In genomic region chr6:84871925-84872324, GRCh38 we compare ENCODE assay signal across 24 cellular contexts.
A peak's percentile ranks its signal among the peaks of the same experiment; 100 is the strongest.
DNase-seq lines count a peak whose midpoint lies in the region; ATAC-seq and TF ChIP-seq lines count a peak whose summit lies in the region.
"Had no signal": no experiment of that assay in that cellular context is flagged by ENCODE, and none has a peak within 500 bp of the region (broad histone marks: within the 10 kb centered on the region; RNA-seq: fewer than 3 reads in every experiment).

No MANE protein-coding gene starts in this region.

- no peak overlapping the region for H3K14ac ChIP-seq in mesenchymal stem cell (ENCODE audit: low read length in 2 of 2)

- no peaks in the 10 kb centered on the region for H3K27me3 Mint-ChIP-seq in activated T-helper 1 cell treated with anti-CD3 and anti-CD28 coated beads, Interleukin-12 subunit alpha, Interleukin-12 subunit beta, Interleukin-2, Interleukin-4 antibody, amounts not matched to agents 30 ng/mL and 10 ng/mL and 1 ng/mL, durations not matched to agents 14 hours and 24 hours and 36 hours (ENCODE audit: insufficient read depth)
- H3K27me3 Mint-ChIP-seq: T-cell had no signal

- H3K27me3 ChIP-seq in mesenchymal stem cell (ENCODE audit: control insufficient read depth in 1 of 2, insufficient read depth in 1 of 2, low read length in 2 of 2) (no peaks in the 10 kb centered on the region), gastrocnemius medialis (no peaks in the 10 kb centered on the region)

- ATAC-seq in gastrocnemius medialis (no peak), HG02885 (IDR thresholded peaks at IDR 0.05; ENCODE audit: poor library complexity, unreplicated experiment) (no peak)
- ATAC-seq: A549, T-cell had no signal

- H2BK5ac ChIP-seq in mesenchymal stem cell (ENCODE audit: low read depth, low read length, poor library complexity, severe bottlenecking): no peak overlapping the region

- no peak overlapping the region for H2AK5ac ChIP-seq in mesenchymal stem cell (ENCODE audit: low read length, severe bottlenecking)

- no peak overlapping the region for H3K18ac ChIP-seq in mesenchymal stem cell (ENCODE audit: low read depth in 1 of 2, low read length in 2 of 2)

- peak overlapping the region; percentile 56 for H3K27ac Mint-ChIP-seq in activated T-helper 1 cell treated with anti-CD3 and anti-CD28 coated beads, Interleukin-12 subunit alpha, Interleukin-12 subunit beta, Interleukin-2, Interleukin-4 antibody, amounts not matched to agents 30 ng/mL and 10 ng/mL and 1 ng/mL, durations not matched to agents 14 hours and 24 hours and 36 hours
- H3K27ac Mint-ChIP-seq: CD14-positive monocyte, T-cell had no signal

- no peak overlapping the region for H4K91ac ChIP-seq in mesenchymal stem cell (ENCODE audit: low read length)

- H3K4me3 ChIP-seq in mesenchymal stem cell (ENCODE audit: insufficient read depth in 1 of 2, low read depth in 1 of 2, low read length in 2 of 2) (no peak overlapping the region), gastrocnemius medialis (no peak overlapping the region)
- H3K4me3 ChIP-seq: A549, PC-9 had no signal

- H3K4ac ChIP-seq in mesenchymal stem cell (ENCODE audit: low read depth in 1 of 2, low read length in 2 of 2): no peak overlapping the region

- H3K4me1 ChIP-seq in mesenchymal stem cell (ENCODE audit: control insufficient read depth, insufficient read depth, low read depth, low read length): no peaks in the 10 kb centered on the region
- H3K4me1 ChIP-seq in gastrocnemius medialis: no peaks in the 10 kb centered on the region

- H3K36me3 ChIP-seq in mesenchymal stem cell (ENCODE audit: control insufficient read depth in 1 of 2, insufficient read depth in 2 of 2, low read depth in 1 of 2, low read length in 2 of 2) (no peaks in the 10 kb centered on the region), gastrocnemius medialis (no peaks in the 10 kb centered on the region)

- H2BK15ac ChIP-seq in mesenchymal stem cell (ENCODE audit: low read depth, poor library complexity, severe bottlenecking): no peak overlapping the region

- no peak overlapping the region for H3K27ac ChIP-seq in mesenchymal stem cell (ENCODE audit: low read length, poor library complexity, severe bottlenecking)
- no peak overlapping the region for H3K27ac ChIP-seq in gastrocnemius medialis
- H3K27ac ChIP-seq: A549, HL-60, PC-9 had no signal

- TF ChIP-seq CTCF in gastrocnemius medialis (IDR thresholded peaks at IDR 0.05 in 4 of 5, conservative IDR thresholded peaks at IDR 0.05 in 1 of 5): no peak

- intact Hi-C loops in activated T-helper 1 cell treated with anti-CD3 and anti-CD28 coated beads, Interleukin-12 subunit alpha, Interleukin-12 subunit beta, Interleukin-2, Interleukin-4 antibody, amounts not matched to agents 30 ng/mL and 10 ng/mL and 1 ng/mL, durations not matched to agents 14 hours and 24 hours and 36 hours (cut with micrococcal nuclease): no loop called here
- intact Hi-C loops in gastrocnemius medialis (cut with DNase I; ENCODE audit: low total_unique reads): no loop called here

- no peaks in the 10 kb centered on the region for H3K36me3 Mint-ChIP-seq in activated T-helper 1 cell treated with anti-CD3 and anti-CD28 coated beads, Interleukin-12 subunit alpha, Interleukin-12 subunit beta, Interleukin-2, Interleukin-4 antibody, amounts not matched to agents 30 ng/mL and 10 ng/mL and 1 ng/mL, durations not matched to agents 14 hours and 24 hours and 36 hours (ENCODE audit: low read depth)
- H3K36me3 Mint-ChIP-seq: CD14-positive monocyte, T-cell had no signal

- no peaks in the 10 kb centered on the region for H3K9me3 Mint-ChIP-seq in activated T-helper 1 cell treated with anti-CD3 and anti-CD28 coated beads, Interleukin-12 subunit alpha, Interleukin-12 subunit beta, Interleukin-2, Interleukin-4 antibody, amounts not matched to agents 30 ng/mL and 10 ng/mL and 1 ng/mL, durations not matched to agents 14 hours and 24 hours and 36 hours

- WGBS in mesenchymal stem cell: 78% methylated on average over 4 of the region's 4 CpGs

- TF ChIP-seq POLR2A in gastrocnemius medialis (IDR thresholded peaks at IDR 0.05): no peak

- H4K8ac ChIP-seq in mesenchymal stem cell (ENCODE audit: low read length): peak overlapping the region; percentile 24

- DNase-seq in ELR (ENCODE audit: low read depth) (peak; percentile 3), HT1080 (ENCODE audit: low read depth) (peak; percentile 10), mesenchymal stem cell (no peak), gastrocnemius medialis (no peak)
- no peak for DNase-seq in activated T-helper 1 cell treated with anti-CD3 and anti-CD28 coated beads, Interleukin-12 subunit alpha, Interleukin-12 subunit beta, Interleukin-2, Interleukin-4 antibody, amounts not matched to agents 30 ng/mL and 10 ng/mL and 1 ng/mL, durations not matched to agents 14 hours and 24 hours and 36 hours (ENCODE audit: low spot score)
- DNase-seq in activated naive CD4-positive, alpha-beta T cell treated with anti-CD3 and anti-CD28 coated beads, Interleukin-2, amount 50 U/mL, for 16 hours: no peak
- DNase-seq: DMS153, DND-41, HCEC 1CT, MV-4-11, NCI-H1105, NCI-H1436 treated with DMSO at 0.1 percent for 48 hours, NCI-H1930, NCI-H2107, NCI-H446, NCI-H524 treated with DMSO at 0.1 percent for 48 hours, NCI-H82, PC-9, SHP77, T-cell had no signal

- in situ Hi-C loops in gastrocnemius medialis (cut with MboI; ENCODE audit: low sequenced_read_pairs in 4 of 4): no loop called here

- H3K4me3 Mint-ChIP-seq in activated T-helper 1 cell treated with anti-CD3 and anti-CD28 coated beads, Interleukin-12 subunit alpha, Interleukin-12 subunit beta, Interleukin-2, Interleukin-4 antibody, amounts not matched to agents 30 ng/mL and 10 ng/mL and 1 ng/mL, durations not matched to agents 14 hours and 24 hours and 36 hours: no peak overlapping the region
- H3K4me3 Mint-ChIP-seq: CD14-positive monocyte, T-cell had no signal

- H2BK120ac ChIP-seq in mesenchymal stem cell (ENCODE audit: low read depth, low read length): no peak overlapping the region

- no peak overlapping the region for H3K4me2 ChIP-seq in mesenchymal stem cell (ENCODE audit: low read length, poor library complexity, severe bottlenecking)
- H3K4me2 ChIP-seq: A549, PC-9 had no signal

- no peaks in the 10 kb centered on the region for H3K79me1 ChIP-seq in mesenchymal stem cell (replicated peaks; ENCODE audit: low read length, poor library complexity, severe bottlenecking)

- H3K9ac ChIP-seq in mesenchymal stem cell (ENCODE audit: low read length): no peak overlapping the region

- H3K9me3 ChIP-seq in mesenchymal stem cell (ENCODE audit: control insufficient read depth, low read length): no peaks in the 10 kb centered on the region
- H3K9me3 ChIP-seq in gastrocnemius medialis: no peaks in the 10 kb centered on the region
- H3K9me3 ChIP-seq: A549 had no signal

- H3K4me1 Mint-ChIP-seq in activated T-helper 1 cell treated with anti-CD3 and anti-CD28 coated beads, Interleukin-12 subunit alpha, Interleukin-12 subunit beta, Interleukin-2, Interleukin-4 antibody, amounts not matched to agents 30 ng/mL and 10 ng/mL and 1 ng/mL, durations not matched to agents 14 hours and 24 hours and 36 hours (ENCODE audit: low read depth): no peaks in the 10 kb centered on the region
- H3K4me1 Mint-ChIP-seq: CD14-positive monocyte, T-cell had no signal

- no peak overlapping the region for H2AFZ ChIP-seq in mesenchymal stem cell (ENCODE audit: low read depth, low read length)
- H2AFZ ChIP-seq: PC-9 had no signal

- no peak overlapping the region for H2BK12ac ChIP-seq in mesenchymal stem cell (ENCODE audit: low read length in 2 of 2)

- H3K23ac ChIP-seq in mesenchymal stem cell (ENCODE audit: low read length in 2 of 2): no peak overlapping the region

Comparison
In these comparisons a context has a peak if more than half of its experiments do, and no peak if none do; other contexts are left out.
1. DNase-seq: peak in ELR (single experiment) and HT1080 (single experiment); none in activated T-helper 1 cell treated with anti-CD3 and anti-CD28 coated beads, Interleukin-12 subunit alpha, Interleukin-12 subunit beta, Interleukin-2, Interleukin-4 antibody, amounts not matched to agents 30 ng/mL and 10 ng/mL and 1 ng/mL, durations not matched to agents 14 hours and 24 hours and 36 hours (single experiment), mesenchymal stem cell (single experiment), gastrocnemius medialis (0 of 2) and activated naive CD4-positive, alpha-beta T cell treated with anti-CD3 and anti-CD28 coated beads, Interleukin-2, amount 50 U/mL, for 16 hours (single experiment).